ENCODE assay signal across 17 cellular contexts in genomic region chr22:23910496-23911190, GRCh38. TPM values are rescaled to one million over a fixed set of nuclear protein-coding genes. Genes with fewer than 3 reads are reported as not detected.
A peak's percentile ranks its signal among the peaks of the same experiment; 100 is the strongest.
DNase-seq lines count a peak whose midpoint lies in the region; ATAC-seq, FAIRE-seq and TF ChIP-seq lines count a peak whose summit lies in the region.
"Had no signal": no experiment of that assay in that cellular context is flagged by ENCODE, and none has a peak within 500 bp of the region (broad histone marks: within the 10 kb centered on the region; RNA-seq: fewer than 3 reads in every experiment).

No MANE protein-coding gene starts in this region.

- H2BK20ac ChIP-seq in H1 (ENCODE audit: low read length) = no peak overlapping the region

- H3K36me3 ChIP-seq in H1 (ENCODE audit: control insufficient read depth in 2 of 4, insufficient read depth in 4 of 4, low read length in 3 of 4) (no peaks in the 10 kb centered on the region), esophagus muscularis mucosa (no peaks in the 10 kb centered on the region)

- H3K9me3 ChIP-seq in H1 (ENCODE audit: insufficient read depth in 2 of 2, low read depth in 1 of 2, low read length in 1 of 2) (peaks cover 0 to 6% of the 10 kb centered on the region in 2 experiments; a peak in 1 of 4 replicates), esophagus muscularis mucosa (no peaks in the 10 kb centered on the region)

- no peak overlapping the region for H3K56ac ChIP-seq in H1 (replicated peaks; ENCODE audit: insufficient read length, low read depth, low read length)

- no peak overlapping the region for H3K4ac ChIP-seq in H1 (replicated peaks; ENCODE audit: insufficient read length, low read depth, low read length)

- no peak overlapping the region for H4K8ac ChIP-seq in H1 (ENCODE audit: extremely low read depth, insufficient read depth, low read length)

- no peaks in the 10 kb centered on the region for H4K20me1 ChIP-seq in H1 (replicated peaks in 1 of 2; ENCODE audit: control insufficient read depth in 1 of 2, insufficient read depth in 2 of 2, low read length in 2 of 2)

- no peak overlapping the region for H3K14ac ChIP-seq in H1 (ENCODE audit: insufficient read length)

- H3K27ac ChIP-seq in H1 (ENCODE audit: low read depth, low read length) (no peak overlapping the region), esophagus muscularis mucosa (replicated peaks in 1 of 4) (no peak overlapping the region)
- H3K27ac ChIP-seq: 22Rv1 had no signal

- no peak for FAIRE-seq in H1 (lab: Jason Lieb, UNC)
- FAIRE-seq: HepG2 had no signal

- no peak overlapping the region for H3K9ac ChIP-seq in H1 (replicated peaks in 1 of 4; ENCODE audit: extremely low read depth in 1 of 4, low read depth in 3 of 4, low read length in 3 of 4)

- 86% methylated on average over 3 of the region's 3 CpGs; no CpG with 5 or more reads in 1 of the 2 experiments for WGBS in H1 (ENCODE audit: extremely low coverage in 1 of 2, insufficient coverage in 1 of 2, insufficient read length in 1 of 2, insufficient replicate concordance in 2 of 2, low coverage in 1 of 2, low lambda C conversion rate in 2 of 2, missing lambda C conversion rate in 1 of 2), 2 experiments
- WGBS in esophagus muscularis mucosa = 79% methylated on average over 3 of the region's 3 CpGs

- H2BK15ac ChIP-seq in H1 (ENCODE audit: low read length) = no peak overlapping the region

- TF ChIP-seq POLR2A in H1 (IDR thresholded peaks at IDR 0.05; ENCODE audit: control extremely low read depth in 1 of 2, low read depth in 2 of 2, low read length in 2 of 2) = no peak
- TF ChIP-seq POLR2A in esophagus muscularis mucosa (IDR thresholded peaks at IDR 0.05; ENCODE audit: low read depth) = no peak

- no peak for TF ChIP-seq EP300 in H1 (IDR thresholded peaks at IDR 0.05; ENCODE audit: borderline replicate concordance in 1 of 2, low read depth in 2 of 2, low read length in 2 of 2)
- no peak for TF ChIP-seq EP300 in esophagus muscularis mucosa (IDR thresholded peaks at IDR 0.05)

- TF ChIP-seq CTCF in H1 (IDR thresholded peaks at IDR 0.05; ENCODE audit: control extremely low read depth in 1 of 3, insufficient read depth in 1 of 3, low read depth in 1 of 3, low read length in 3 of 3) (no peak), esophagus muscularis mucosa (IDR thresholded peaks at IDR 0.05) (no peak)

- no peak for TF ChIP-seq RAD21 in H1 (IDR thresholded peaks at IDR 0.05 in 1 of 2, conservative IDR thresholded peaks at IDR 0.05 in 1 of 2; ENCODE audit: low read depth in 2 of 2, low read length in 2 of 2)

- no peak overlapping the region for H4K91ac ChIP-seq in H1 (replicated peaks; ENCODE audit: insufficient read length, low read length)

- H3K79me1 ChIP-seq in H1 (ENCODE audit: low read depth, low read length) = no peaks in the 10 kb centered on the region

- DNase-seq in NCI-H1092 treated with DMSO at 0.1 percent for 48 hours (lab: John Stamatoyannopoulos, UW) (peak; percentile 14), NCI-H1092 (lab: John Stamatoyannopoulos, UW) (no peak), NCI-H774 (lab: John Stamatoyannopoulos, UW) (peak; percentile 26), H1 (ENCODE audit: low read depth in 1 of 2, low spot score in 2 of 2) (no peak), retina (peak; percentile 35), esophagus muscularis mucosa (ENCODE audit: extremely low spot score) (no peak)
- DNase-seq: CD8-positive, alpha-beta T cell; HCEC 1CT; NCI-H1417 treated with DMSO at 0.1 percent for 48 hours; NCI-H2081; NCI-H345; NCI-H82; T-cell had no signal

- H2BK120ac ChIP-seq in H1 (replicated peaks; ENCODE audit: low read depth, low read length) = no peak overlapping the region

- H3K18ac ChIP-seq in H1 (ENCODE audit: extremely low read depth, low read length) = no peak overlapping the region

- no peak overlapping the region for H3K4me2 ChIP-seq in H1 (ENCODE audit: insufficient read depth in 1 of 2, low read depth in 2 of 2, low read length in 2 of 2)

- H2AFZ ChIP-seq in H1 (ENCODE audit: low read length) = no peak overlapping the region

- no peak overlapping the region for H3K23ac ChIP-seq in H1 (ENCODE audit: insufficient read length)

- H2BK12ac ChIP-seq in H1 (ENCODE audit: low read depth, low read length) = no peak overlapping the region

- 0 out of 7 replicates have a peak, but pooled peaks cover 0 to 2% (median 0%) of the 10 kb centered on the region in 4 experiments for H3K27me3 ChIP-seq in H1 (replicated peaks in 1 of 4; ENCODE audit: control insufficient read depth in 3 of 4, extremely low read depth in 1 of 4, insufficient read depth in 3 of 4, low read length in 3 of 4)
- no peaks in the 10 kb centered on the region for H3K27me3 ChIP-seq in esophagus muscularis mucosa

- ATAC-seq in GM21619 (IDR thresholded peaks at IDR 0.05; ENCODE audit: unreplicated experiment) = no peak
- no peak for ATAC-seq in GM21367 (IDR thresholded peaks at IDR 0.05; ENCODE audit: unreplicated experiment)
- ATAC-seq: CD8-positive, alpha-beta T cell; HepG2; T-cell had no signal

- POLR2A ChIA-PET in H1 (lab: Charles Lee; ENCODE audit: partially characterized antibody) = interaction anchor here (1.8 to 5.3 kb wide), 4 partner anchors 14 to 53 kb away, joined by 4 to 31 read pairs (median 10); partner anchors contain the start of genes MIF and SLC2A11

- intact Hi-C loops in esophagus muscularis mucosa (cut with DNase I) = no loop called here

- H3K79me2 ChIP-seq in H1 (ENCODE audit: control insufficient read depth in 1 of 2, insufficient read depth in 2 of 2, low read length in 2 of 2) = no peaks in the 10 kb centered on the region

- CTCF ChIA-PET in H1 (lab: Charles Lee; ENCODE audit: partially characterized antibody) = interaction anchor here (0.5 to 3.5 kb wide), 7 partner anchors 8 to 625 kb away, joined by 3 to 13 read pairs (median 3); no protein-coding TSS in a partner anchor

- H4K5ac ChIP-seq in H1 (ENCODE audit: insufficient read length, low read depth, low read length) = no peak overlapping the region

- peaks cover 5 to 13% (median 10%) of the 10 kb centered on the region in 4 experiments for H3K4me1 ChIP-seq in H1 (replicated peaks in 1 of 4; ENCODE audit: control insufficient read depth in 3 of 4, insufficient read depth in 4 of 4, low read length in 3 of 4)
- H3K4me1 ChIP-seq in esophagus muscularis mucosa = peaks cover 8 to 20% (median 18%) of the 10 kb centered on the region in 4 donors

- peak overlapping the region; percentile 45; the same call in 1 of the 2 replicates for H2AK5ac ChIP-seq in H1 (ENCODE audit: low read depth, low read length)

- H3K23me2 ChIP-seq in H1 (ENCODE audit: low read depth, low read length) = peaks cover 2% of the 10 kb centered on the region; the same call in 1 of the 2 replicates

- no peak overlapping the region for H2BK5ac ChIP-seq in H1 (ENCODE audit: low read depth, low read length)

- H3K4me3 ChIP-seq in H1 (ENCODE audit: extremely low read depth in 1 of 4, insufficient read depth in 2 of 4, low read depth in 3 of 4, low read length in 4 of 4) (no peak overlapping the region), esophagus muscularis mucosa (no peak overlapping the region)

TF ChIP-seq in H1, 55 proteins besides CTCF, POLR2A, EP300 and RAD21 (continues in another document):
- no peak for TF ChIP-seq CBX8 (IDR thresholded peaks at IDR 0.05; ENCODE audit: borderline replicate concordance, low read depth, low read length)

RNA-seq across cellular contexts. Expression of gene MIF, which starts 16.5 kb away (rescaled TPM):
- total RNA-seq in H1 (2021; fragmentation: NEBNext Ultra II Directional; extraction: Animal tissue kit (Norgen Biotek cat#: 25700)) = 1,082 and 1,119 TPM in 2 replicates
- 1,870 and 2,008 TPM in 2 replicates for polyA plus RNA-seq in H1 (2011; rRNA removed)
- 1,234 TPM for polyA plus RNA-seq in H1 (2011; cell fraction: cytosol; rRNA removed)
- polyA plus RNA-seq in H1 (2011; cell fraction: nucleus; rRNA removed) = 854 TPM
- polyA plus RNA-seq in H1 (2012, experiment 1 of 2) = 481 to 1,182 TPM (median 1,056 TPM) in 4 replicates
- polyA plus RNA-seq in H1 (2012, experiment 2 of 2) = 1,334 TPM
- 1,822 TPM for polyA plus RNA-seq in H1 (2013, experiment 1 of 2)
- polyA plus RNA-seq in H1 (2013, experiment 2 of 2) = 1,703 TPM
- polyA minus RNA-seq in H1 (2011; rRNA and poly(A)+ RNA removed) = 45.6 and 50.1 TPM in 2 replicates
- polyA minus RNA-seq in H1 (2011; cell fraction: cytosol; rRNA and poly(A)+ RNA removed) = 631 TPM
- 307 TPM for polyA minus RNA-seq in H1 (2011; cell fraction: nucleus; rRNA and poly(A)+ RNA removed)
- total RNA-seq in esophagus muscularis mucosa = 100 to 1,000 TPM; 158 to 372 (median 263) TPM

RNA-seq across cellular contexts. Expression of gene GSTT2B, which starts 50.4 kb away (rescaled TPM):
- 4.7 and 6.3 TPM in 2 replicates for total RNA-seq in H1 (2021; fragmentation: NEBNext Ultra II Directional; extraction: Animal tissue kit (Norgen Biotek cat#: 25700))
- polyA plus RNA-seq in H1 (2011; rRNA removed) = 13.3 and 13.5 TPM in 2 replicates
- polyA plus RNA-seq in H1 (2011; cell fraction: cytosol; rRNA removed) = 14.8 TPM
- polyA plus RNA-seq in H1 (2011; cell fraction: nucleus; rRNA removed) = 35.3 TPM
- 5.7 to 10.8 TPM (median 10.0 TPM) in 4 replicates for polyA plus RNA-seq in H1 (2012, experiment 1 of 2)
- 3.2 TPM for polyA plus RNA-seq in H1 (2012, experiment 2 of 2)
- polyA plus RNA-seq in H1 (2013, experiment 1 of 2) = 9.2 TPM
- polyA plus RNA-seq in H1 (2013, experiment 2 of 2) = 7.4 TPM
- polyA minus RNA-seq in H1 (2011; rRNA and poly(A)+ RNA removed) = 0.88 and 1.4 TPM in 2 replicates
- 3.4 TPM for polyA minus RNA-seq in H1 (2011; cell fraction: cytosol; rRNA and poly(A)+ RNA removed)
- 3.0 TPM for polyA minus RNA-seq in H1 (2011; cell fraction: nucleus; rRNA and poly(A)+ RNA removed)
- total RNA-seq in esophagus muscularis mucosa = 1 to 10 TPM in 3 of 4 donors, not detected in 1; 3.4 to 9.9 (median 7.5) TPM
- total RNA-seq: CD8-positive, alpha-beta T cell; T-cell had no signal

RNA-seq across cellular contexts. Expression of gene SLC2A11, which starts 53.0 kb away (rescaled TPM):
- total RNA-seq in H1 (2021; fragmentation: NEBNext Ultra II Directional; extraction: Animal tissue kit (Norgen Biotek cat#: 25700)) = 12.5 and 13.2 TPM in 2 replicates
- polyA plus RNA-seq in H1 (2011; rRNA removed) = 9.1 and 10.7 TPM in 2 replicates
- polyA plus RNA-seq in H1 (2011; cell fraction: cytosol; rRNA removed) = 16.2 TPM
- polyA plus RNA-seq in H1 (2011; cell fraction: nucleus; rRNA removed) = 32.5 TPM
- 12.7 to 19.4 TPM (median 16.1 TPM) in 4 replicates for polyA plus RNA-seq in H1 (2012, experiment 1 of 2)
- 9.7 TPM for polyA plus RNA-seq in H1 (2012, experiment 2 of 2)
- polyA plus RNA-seq in H1 (2013, experiment 1 of 2) = 14.1 TPM
- 12.3 TPM for polyA plus RNA-seq in H1 (2013, experiment 2 of 2)
- 16.2 and 25.1 TPM in 2 replicates for polyA minus RNA-seq in H1 (2011; rRNA and poly(A)+ RNA removed)
- polyA minus RNA-seq in H1 (2011; cell fraction: cytosol; rRNA and poly(A)+ RNA removed) = 5.9 TPM
- 20.7 TPM for polyA minus RNA-seq in H1 (2011; cell fraction: nucleus; rRNA and poly(A)+ RNA removed)
- 10 to 100 TPM; 11.6 to 17.4 (median 15.3) TPM for total RNA-seq in esophagus muscularis mucosa

RNA-seq across cellular contexts. Expression of gene DDTL, which starts 56.0 kb away (rescaled TPM):
- 1.7 and 2.1 TPM in 2 replicates for total RNA-seq in H1 (2021; fragmentation: NEBNext Ultra II Directional; extraction: Animal tissue kit (Norgen Biotek cat#: 25700))
- 2.2 and 3.1 TPM in 2 replicates for polyA plus RNA-seq in H1 (2011; rRNA removed)
- 2.4 TPM for polyA plus RNA-seq in H1 (2011; cell fraction: cytosol; rRNA removed)
- 3.8 TPM for polyA plus RNA-seq in H1 (2011; cell fraction: nucleus; rRNA removed)
- polyA plus RNA-seq in H1 (2012, experiment 1 of 2) = 4.3 to 5.2 TPM (median 4.8 TPM) in 4 replicates
- polyA plus RNA-seq in H1 (2012, experiment 2 of 2) = 1.4 TPM
- 2.6 TPM for polyA plus RNA-seq in H1 (2013, experiment 1 of 2)
- polyA plus RNA-seq in H1 (2013, experiment 2 of 2) = 2.1 TPM
- polyA minus RNA-seq in H1 (2011; rRNA and poly(A)+ RNA removed) = 4.0 TPM in 2 replicates
- polyA minus RNA-seq in H1 (2011; cell fraction: cytosol; rRNA and poly(A)+ RNA removed) = 3.0 TPM
- polyA minus RNA-seq in H1 (2011; cell fraction: nucleus; rRNA and poly(A)+ RNA removed) = 11.4 TPM
- total RNA-seq in esophagus muscularis mucosa = 1 to 10 TPM in 2 of 4 donors, under 1 TPM in 1, not detected in 1; 0.91 to 3.2 (median 2.2) TPM
- total RNA-seq: CD8-positive, alpha-beta T cell had no signal
- polyA plus RNA-seq: HepG2 had no signal

Comparison
In these comparisons a context has a peak if more than half of its experiments do, and no peak if none do; other contexts are left out.
1. DNase-seq: peak in NCI-H1092 treated with DMSO at 0.1 percent for 48 hours (single experiment), NCI-H774 (single experiment) and retina (single experiment); none in NCI-H1092 (single experiment), H1 (0 of 2) and esophagus muscularis mucosa (single experiment).